In genomic region chr17:45077643-45078042, GRCh38 we compare ENCODE assay signal across 16 cellular contexts. TPM values are rescaled to one million over a fixed set of nuclear protein-coding genes. Genes with fewer than 3 reads are reported as not detected.
DNase-seq lines count a peak whose midpoint lies in the region; ATAC-seq, FAIRE-seq and TF ChIP-seq lines count a peak whose summit lies in the region.
"Had no signal": no experiment of that assay in that cellular context is flagged by ENCODE, and none has a peak within 500 bp of the region (broad histone marks: within the 10 kb centered on the region; RNA-seq: fewer than 3 reads in every experiment).

No MANE protein-coding gene starts in this region.

- no peak for TF ChIP-seq CTCF in foreskin keratinocyte (conservative IDR thresholded peaks at IDR 0.05)

- H3K9me3 Mint-ChIP-seq in activated naive CD8-positive, alpha-beta T cell treated with anti-CD3 and anti-CD28 coated beads for 36 hours: no peaks in the 10 kb centered on the region
- no peaks in the 10 kb centered on the region for H3K9me3 Mint-ChIP-seq in stimulated activated effector memory CD8-positive, alpha-beta T cell treated with anti-CD3 and anti-CD28 coated beads, Interleukin-12 subunit alpha, Interleukin-12 subunit beta, amount 100 ng/mL, for 72 hours
- H3K9me3 Mint-ChIP-seq: nephron had no signal

- TF ChIP-seq POLR2A in GM12891 (IDR thresholded peaks at IDR 0.05; ENCODE audit: low read depth, low read length): no peak

- H3K27me3 ChIP-seq in foreskin keratinocyte: no peaks in the 10 kb centered on the region
- H3K27me3 ChIP-seq: sigmoid colon had no signal

- H3K27ac ChIP-seq in foreskin keratinocyte: no peak overlapping the region
- H3K27ac ChIP-seq: sigmoid colon had no signal

- H3K4me1 ChIP-seq in foreskin keratinocyte: peaks cover 25% of the 10 kb centered on the region

- peaks cover 39% of the 10 kb centered on the region for H3K36me3 Mint-ChIP-seq in activated naive CD8-positive, alpha-beta T cell treated with anti-CD3 and anti-CD28 coated beads for 36 hours
- H3K36me3 Mint-ChIP-seq in stimulated activated effector memory CD8-positive, alpha-beta T cell treated with anti-CD3 and anti-CD28 coated beads, Interleukin-12 subunit alpha, Interleukin-12 subunit beta, amount 100 ng/mL, for 72 hours: peaks cover 87% of the 10 kb centered on the region

- no peak for DNase-seq in GM12891 (ENCODE audit: insufficient read length, low spot score)
- peak; percentile 25 for DNase-seq in NAMALWA (ENCODE audit: low spot score)
- DNase-seq in activated naive CD8-positive, alpha-beta T cell treated with anti-CD3 and anti-CD28 coated beads for 36 hours: no peak
- DNase-seq in stimulated activated effector memory CD8-positive, alpha-beta T cell treated with anti-CD3 and anti-CD28 coated beads, Interleukin-12 subunit alpha, Interleukin-12 subunit beta, amount 100 ng/mL, for 72 hours (ENCODE audit: low spot score in 2 of 2): no peak
- no peak for DNase-seq in amygdala (lab: John Stamatoyannopoulos, UW)
- DNase-seq in foreskin keratinocyte: no peak
- DNase-seq in NCI-H774 (lab: John Stamatoyannopoulos, UW): no peak
- DNase-seq: activated T-cell treated with anti-CD3 and anti-CD28 coated beads, Interleukin-2, amount 50 U/mL, for 48 hours; Calu3; kidney glomerular epithelial cell; MM.1S; NCI-H524 treated with DMSO at 0.1 percent for 48 hours; Right ventricle myocardium superior; sigmoid colon had no signal

- peaks cover 22% of the 10 kb centered on the region for H3K4me1 Mint-ChIP-seq in activated naive CD8-positive, alpha-beta T cell treated with anti-CD3 and anti-CD28 coated beads for 36 hours
- H3K4me1 Mint-ChIP-seq in stimulated activated effector memory CD8-positive, alpha-beta T cell treated with anti-CD3 and anti-CD28 coated beads, Interleukin-12 subunit alpha, Interleukin-12 subunit beta, amount 100 ng/mL, for 72 hours: peaks cover 23% of the 10 kb centered on the region

- H3K27ac Mint-ChIP-seq in activated naive CD8-positive, alpha-beta T cell treated with anti-CD3 and anti-CD28 coated beads for 36 hours: peak overlapping the region; percentile 45
- peak overlapping the region; percentile 63 for H3K27ac Mint-ChIP-seq in stimulated activated effector memory CD8-positive, alpha-beta T cell treated with anti-CD3 and anti-CD28 coated beads, Interleukin-12 subunit alpha, Interleukin-12 subunit beta, amount 100 ng/mL, for 72 hours
- H3K27ac Mint-ChIP-seq: nephron had no signal

- peak; percentile 75 for ATAC-seq in stimulated activated effector memory CD8-positive, alpha-beta T cell treated with anti-CD3 and anti-CD28 coated beads, Interleukin-12 subunit alpha, Interleukin-12 subunit beta, amount 100 ng/mL, for 72 hours
- no peak for ATAC-seq in foreskin keratinocyte

- H3K4me3 Mint-ChIP-seq in activated naive CD8-positive, alpha-beta T cell treated with anti-CD3 and anti-CD28 coated beads for 36 hours: no peak overlapping the region
- H3K4me3 Mint-ChIP-seq in stimulated activated effector memory CD8-positive, alpha-beta T cell treated with anti-CD3 and anti-CD28 coated beads, Interleukin-12 subunit alpha, Interleukin-12 subunit beta, amount 100 ng/mL, for 72 hours: no peak overlapping the region
- H3K4me3 Mint-ChIP-seq: brain, nephron had no signal

- H3K27me3 Mint-ChIP-seq in activated naive CD8-positive, alpha-beta T cell treated with anti-CD3 and anti-CD28 coated beads for 36 hours: no peaks in the 10 kb centered on the region

- peak; percentile 69 for FAIRE-seq in GM12891 (lab: Jason Lieb, UNC)

TF ChIP-seq in GM12891, 5 proteins besides CTCF, POLR2A, EP300 and RAD21:
- no peak for TF ChIP-seq PAX5 (IDR thresholded peaks at IDR 0.05; ENCODE audit: insufficient read depth, low read length, severe bottlenecking)
- TF ChIP-seq TAF1 (IDR thresholded peaks at IDR 0.05; ENCODE audit: low read depth, low read length): no peak
- no peak for TF ChIP-seq POLR2AphosphoS5 (IDR thresholded peaks at IDR 0.05; ENCODE audit: low read depth, low read length)
- no peak for TF ChIP-seq SPI1 (IDR thresholded peaks at IDR 0.05; ENCODE audit: low read depth, low read length)
- no peak for TF ChIP-seq POU2F2 (IDR thresholded peaks at IDR 0.05; ENCODE audit: low read depth, low read length)

RNA-seq across cellular contexts. Expression of gene NMT1, which starts 16.5 kb away (rescaled TPM):
- 97.0 TPM for polyA plus RNA-seq in GM12891 (2012; ENCODE audit: low read depth, missing spikeins)
- 100 to 1,000 TPM; 168 to 170 TPM for total RNA-seq in activated naive CD8-positive, alpha-beta T cell treated with anti-CD3 and anti-CD28 coated beads for 36 hours
- total RNA-seq in foreskin keratinocyte: 90.9 and 109 TPM in 2 replicates
- 188 and 193 TPM in 2 replicates for polyA plus RNA-seq in foreskin keratinocyte

RNA-seq across cellular contexts. Expression of gene DCAKD, which starts 26.2 kb away (rescaled TPM):
- 24.3 TPM for polyA plus RNA-seq in GM12891 (2012; ENCODE audit: low read depth, missing spikeins)
- 10 to 100 TPM; 29.0 to 31.4 TPM for total RNA-seq in activated naive CD8-positive, alpha-beta T cell treated with anti-CD3 and anti-CD28 coated beads for 36 hours
- total RNA-seq in foreskin keratinocyte: 30.4 and 30.8 TPM in 2 replicates
- 19.8 and 21.1 TPM in 2 replicates for polyA plus RNA-seq in foreskin keratinocyte

RNA-seq across cellular contexts. Expression of gene PLCD3, which starts 54.7 kb away (rescaled TPM):
- 0.53 TPM for polyA plus RNA-seq in GM12891 (2012; ENCODE audit: low read depth, missing spikeins)
- total RNA-seq in activated naive CD8-positive, alpha-beta T cell treated with anti-CD3 and anti-CD28 coated beads for 36 hours: 1 to 10 TPM; 2.7 to 3.8 TPM
- 60.8 and 63.6 TPM in 2 replicates for total RNA-seq in foreskin keratinocyte
- polyA plus RNA-seq in foreskin keratinocyte: 85.8 and 97.4 TPM in 2 replicates

RNA-seq across cellular contexts. Expression of gene ACBD4, which starts 57.8 kb away (rescaled TPM):
- 8.1 TPM for polyA plus RNA-seq in GM12891 (2012; ENCODE audit: low read depth, missing spikeins)
- total RNA-seq in activated naive CD8-positive, alpha-beta T cell treated with anti-CD3 and anti-CD28 coated beads for 36 hours: 1 to 10 TPM; 8.6 to 8.9 TPM
- 4.3 and 4.4 TPM in 2 replicates for total RNA-seq in foreskin keratinocyte
- polyA plus RNA-seq in foreskin keratinocyte: 4.5 TPM in 2 replicates

Comparison
In these comparisons a context has a peak if more than half of its experiments do, and no peak if none do; other contexts are left out.
1. RNA of gene PLCD3, which starts 54.7 kb away (total RNA-seq): 60.8 to 63.6 TPM in foreskin keratinocyte; 2.7 to 3.8 TPM in activated naive CD8-positive, alpha-beta T cell treated with anti-CD3 and anti-CD28 coated beads for 36 hours; every median in the first group is over 10 times any median in the second.